ENCODE assay signal across 8 cellular contexts in the genomic region with DNA sequence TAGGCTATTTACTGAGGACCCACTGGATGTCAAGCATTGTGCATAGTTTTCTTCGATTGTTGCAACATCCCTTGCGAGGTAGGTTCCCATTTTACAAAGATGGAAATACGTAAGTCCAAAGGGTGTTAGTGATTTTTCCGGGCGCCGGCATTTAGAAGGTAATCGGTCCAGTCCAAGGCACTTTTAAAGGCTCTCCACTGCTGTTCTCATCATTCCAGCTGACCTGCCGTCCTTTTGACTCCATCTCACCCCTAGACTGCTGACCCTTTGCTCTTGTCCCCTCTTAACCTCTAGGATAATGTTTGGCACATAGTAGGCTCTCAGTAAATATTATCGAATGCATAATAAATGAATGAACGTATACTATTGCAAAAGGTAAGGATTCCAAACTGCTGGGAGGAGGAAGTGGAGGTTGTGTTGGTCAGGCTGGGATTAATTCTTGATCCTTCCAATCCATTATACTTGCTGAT. TPM values are rescaled to one million over a fixed set of nuclear protein-coding genes. Genes with fewer than 3 reads are reported as not detected.
A peak's percentile ranks its signal among the peaks of the same experiment; 100 is the strongest.
DNase-seq lines count a peak whose midpoint lies in the region; ATAC-seq and TF ChIP-seq lines count a peak whose summit lies in the region.

No MANE protein-coding gene starts in this region.

- intact Hi-C loops in Right ventricle myocardium inferior (cut with DNase I) (loop anchor here (2.0 to 5.0 kb wide), 3 partner anchors 30 to 132 kb away; partner anchors contain the start of genes IDH2 and NGRN), adrenal gland (cut with DNase I) (loop anchor here in 1 of 2 donors (2.0 kb wide), 1 partner anchor 14 kb away; the partner anchor contains the start of gene TTLL13), lower lobe of right lung (cut with DNase I) (no loop called here), uterus (cut with DNase I; ENCODE audit: low total_unique reads) (no loop called here)

- H3K36me3 ChIP-seq in cardiac muscle cell = peaks cover 7% of the 10 kb centered on the region
- peaks cover 0 to 20% of the 10 kb centered on the region in 2 donors for H3K36me3 ChIP-seq in adrenal gland (replicated peaks in 1 of 2)
- peaks cover 50% of the 10 kb centered on the region for H3K36me3 ChIP-seq in lower lobe of right lung
- H3K36me3 ChIP-seq in uterus = no peaks in the 10 kb centered on the region

- H3K9me3 ChIP-seq in cardiac muscle cell (ENCODE audit: low read depth) = no peaks in the 10 kb centered on the region
- H3K9me3 ChIP-seq in adrenal gland (replicated peaks in 1 of 3) = no peaks in the 10 kb centered on the region
- no peaks in the 10 kb centered on the region for H3K9me3 ChIP-seq in lower lobe of right lung
- H3K9me3 ChIP-seq in uterus = no peaks in the 10 kb centered on the region

- TF ChIP-seq POLR2A in adrenal gland (IDR thresholded peaks at IDR 0.05) (no peak), uterus (IDR thresholded peaks at IDR 0.05) (no peak)

- 17 to 24% (median 20%) methylated on average over 10 of the region's 10 CpGs for WGBS in adrenal gland, 4 donors

- H3K27me3 ChIP-seq in cardiac muscle cell (no peaks in the 10 kb centered on the region), adrenal gland (no peaks in the 10 kb centered on the region), lower lobe of right lung (ENCODE audit: low read depth) (no peaks in the 10 kb centered on the region), uterus (no peaks in the 10 kb centered on the region)

- DNase-seq in cardiac muscle cell (ENCODE audit: low read depth in 1 of 2, low spot score in 1 of 2) = peak in 1 of 2 donors; percentile 25
- no peak for DNase-seq in Right ventricle myocardium inferior (ENCODE audit: missing footprints)
- DNase-seq in adrenal gland = peak in 2 of 7 donors; percentile 48 to 49
- DNase-seq in lower lobe of right lung = no peak
- no peak for DNase-seq in uterus
- no peak for DNase-seq in Kasumi-1 (lab: John Stamatoyannopoulos, UW)
- DNase-seq in mucosa of gallbladder (ENCODE audit: low spot score) = no peak
- no peak for DNase-seq in HPDE6-E6E7 (ENCODE audit: extremely low spot score)

- peaks cover 6% of the 10 kb centered on the region for H3K4me1 ChIP-seq in cardiac muscle cell (ENCODE audit: low read depth)
- H3K4me1 ChIP-seq in adrenal gland (replicated peaks in 1 of 2) = peaks cover 41 to 47% of the 10 kb centered on the region in 2 donors
- H3K4me1 ChIP-seq in lower lobe of right lung = peaks cover 39% of the 10 kb centered on the region
- peaks cover 0 to 4% of the 10 kb centered on the region in 2 donors for H3K4me1 ChIP-seq in uterus

- ATAC-seq in Right ventricle myocardium inferior (no peak), lower lobe of right lung (no peak)

- H3K4me3 ChIP-seq in cardiac muscle cell (peak overlapping the region; percentile 65), adrenal gland (peak overlapping the region in 3 of 4 donors; percentile 2 to 76 (median 72)), lower lobe of right lung (peak overlapping the region; percentile 88), uterus (peak overlapping the region; percentile 76 to 81)

- H3K27ac ChIP-seq in cardiac muscle cell (peak overlapping the region; percentile 22), adrenal gland (peak overlapping the region in 4 of 5 donors; percentile 72 to 97 (median 79)), lower lobe of right lung (peak overlapping the region; percentile 95), uterus (peak overlapping the region; percentile 86 to 91)

- TF ChIP-seq CTCF in cardiac muscle cell (IDR thresholded peaks at IDR 0.05; ENCODE audit: low read depth, low read length) (no peak), adrenal gland (IDR thresholded peaks at IDR 0.05) (no peak), lower lobe of right lung (IDR thresholded peaks at IDR 0.05) (no peak), uterus (IDR thresholded peaks at IDR 0.05) (no peak)

RNA-seq across cellular contexts. Expression of gene GDPGP1, which starts 0.5 kb away (rescaled TPM):
- 9.1 and 16.2 TPM in 2 replicates for total RNA-seq in cardiac muscle cell
- 1.3 and 1.9 TPM in 2 replicates for polyA plus RNA-seq in cardiac muscle cell
- total RNA-seq in Right ventricle myocardium inferior = 9.8 TPM
- 10 to 100 TPM in 5 of 8 donors, 1 to 10 TPM in 3; 7.0 to 17.1 (median 10.4) TPM for total RNA-seq in adrenal gland
- polyA plus RNA-seq in adrenal gland = 1 to 10 TPM; 2.6 to 4.7 (median 2.9) TPM
- total RNA-seq in lower lobe of right lung = 13.1 TPM
- 10 to 100 TPM in 1 of 4 donors, 1 to 10 TPM in 1, under 1 TPM in 2; under 0.01 to 15.0 (median 4.0) TPM for total RNA-seq in uterus
- total RNA-seq in mucosa of gallbladder = 12.6 TPM

RNA-seq across cellular contexts. Expression of gene CIB1, which starts 0.8 kb away (rescaled TPM):
- total RNA-seq in cardiac muscle cell (18.1 and 30.8 TPM in 2 replicates), Right ventricle myocardium inferior (73.2 TPM), adrenal gland (100 to 1,000 TPM in 5 of 8 donors, 10 to 100 TPM in 3; 38.8 to 191 (median 121) TPM), lower lobe of right lung (80.8 TPM), uterus (10 to 100 TPM in 3 of 4 donors, 1 to 10 TPM in 1; 9.5 to 80.7 (median 49.2) TPM), mucosa of gallbladder (106 TPM)
- polyA plus RNA-seq in cardiac muscle cell (71.9 and 91.6 TPM in 2 replicates), adrenal gland (100 to 1,000 TPM; 138 to 259 (median 141) TPM)

RNA-seq across cellular contexts. Expression of gene TTLL13, which starts 14.8 kb away (rescaled TPM):
- total RNA-seq in cardiac muscle cell (0.21 TPM in 2 replicates), Right ventricle myocardium inferior (not detected), adrenal gland (under 1 TPM in 3 of 8 donors, not detected in 5; 0.28 to 0.43 (median 0.42) TPM), lower lobe of right lung (not detected), uterus (under 1 TPM in 1 of 4 donors, not detected in 3; 0.41 TPM), mucosa of gallbladder (0.32 TPM)
- polyA plus RNA-seq in cardiac muscle cell (0.39 TPM in 1 of 2 replicates, not detected in the other), adrenal gland (1 to 10 TPM in 1 of 3 donors, under 1 TPM in 2; 0.11 to 1.9 (median 0.20) TPM)

RNA-seq across cellular contexts. Expression of gene NGRN, which starts 30.9 kb away (rescaled TPM):
- 157 and 225 TPM in 2 replicates for total RNA-seq in cardiac muscle cell
- 158 and 167 TPM in 2 replicates for polyA plus RNA-seq in cardiac muscle cell
- 122 TPM for total RNA-seq in Right ventricle myocardium inferior
- 100 to 1,000 TPM in 5 of 8 donors, 10 to 100 TPM in 3; 61.4 to 131 (median 103) TPM for total RNA-seq in adrenal gland
- polyA plus RNA-seq in adrenal gland = 100 to 1,000 TPM in 1 of 3 donors, 10 to 100 TPM in 2; 53.5 to 133 (median 56.3) TPM
- total RNA-seq in lower lobe of right lung = 73.4 TPM
- total RNA-seq in uterus = 100 to 1,000 TPM in 1 of 4 donors, 10 to 100 TPM in 3; 35.6 to 119 (median 69.4) TPM
- total RNA-seq in mucosa of gallbladder = 91.8 TPM

RNA-seq across cellular contexts. Expression of gene SEMA4B, which starts 33.4 kb away (rescaled TPM):
- total RNA-seq in cardiac muscle cell (38.0 and 39.3 TPM in 2 replicates), Right ventricle myocardium inferior (27.7 TPM), adrenal gland (100 to 1,000 TPM in 4 of 8 donors, 10 to 100 TPM in 4; 27.5 to 155 (median 97.3) TPM), lower lobe of right lung (48.1 TPM), uterus (10 to 100 TPM in 3 of 4 donors, 1 to 10 TPM in 1; 6.7 to 50.1 (median 22.8) TPM), mucosa of gallbladder (79.7 TPM)
- polyA plus RNA-seq in cardiac muscle cell (43.1 and 44.9 TPM in 2 replicates), adrenal gland (10 to 100 TPM; 20.2 to 50.3 (median 41.6) TPM)

Comparison
In these comparisons a context has a peak if more than half of its experiments do, and no peak if none do; other contexts are left out.
1. H3K27ac ChIP-seq: peak in every context shown above with its lines; median percentile 95 in lower lobe of right lung; 88 in uterus; 79 in adrenal gland; 22 in cardiac muscle cell.